ENCODE assay signal across 9 cellular contexts in the genomic region with DNA sequence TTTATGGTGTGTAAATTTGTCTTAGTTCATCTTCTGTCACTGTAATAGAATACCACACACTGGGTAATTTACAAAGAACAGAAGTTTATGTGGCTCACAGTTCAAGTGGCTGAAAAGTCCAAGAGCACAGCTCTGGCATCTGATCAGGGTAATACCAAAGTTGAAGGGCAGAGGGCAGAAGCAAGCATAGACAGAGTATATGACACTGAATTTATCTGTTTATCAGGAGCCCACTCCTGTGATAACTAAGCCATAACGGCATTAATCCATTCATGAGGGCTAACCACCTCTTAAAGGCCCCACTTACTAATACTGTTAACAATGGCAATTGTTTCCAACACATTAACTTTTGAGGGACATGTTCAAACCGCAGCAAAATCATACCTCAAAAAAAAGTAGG. TPM values are rescaled to one million over a fixed set of nuclear protein-coding genes. Genes with fewer than 3 reads are reported as not detected.
A peak's percentile ranks its signal among the peaks of the same experiment; 100 is the strongest.
DNase-seq lines count a peak whose midpoint lies in the region; ATAC-seq and TF ChIP-seq lines count a peak whose summit lies in the region.
"Had no signal": no experiment of that assay in that cellular context is flagged by ENCODE, and none has a peak within 500 bp of the region (broad histone marks: within the 10 kb centered on the region; RNA-seq: fewer than 3 reads in every experiment).

No MANE protein-coding gene starts in this region.

- H3K27ac Mint-ChIP-seq in activated CD4-positive, alpha-beta T cell treated with anti-CD3 and anti-CD28 coated beads for 36 hours: no peak overlapping the region
- H3K27ac Mint-ChIP-seq in osteocyte (ENCODE audit: unreplicated experiment): no peak overlapping the region

- H4K20me1 ChIP-seq in KMS-11 (ENCODE audit: insufficient read depth): no peaks in the 10 kb centered on the region

- CTCF ChIA-PET in activated CD4-positive, alpha-beta T cell treated with anti-CD3 and anti-CD28 coated beads for 36 hours (lab: Charles Lee): interaction anchor here (0.7 to 1.2 kb wide), 5 partner anchors 13 to 446 kb away, joined by 3 to 6 read pairs (median 3); no protein-coding TSS in a partner anchor

- TF ChIP-seq CTCF in KMS-11 (conservative IDR thresholded peaks at IDR 0.05; ENCODE audit: low read depth, low read length) (0 out of 2 replicates have a peak, but pooled peaks have one; percentile 19), astrocyte of the cerebellum (IDR thresholded peaks at IDR 0.05; ENCODE audit: low read depth, low read length, missing control alignments) (peak; percentile 31), osteocyte (IDR thresholded peaks at IDR 0.05) (peak; percentile 32)

- no peak overlapping the region for H3K27ac ChIP-seq in KMS-11
- H3K27ac ChIP-seq: neutrophil had no signal

- POLR2A ChIA-PET in activated CD4-positive, alpha-beta T cell treated with anti-CD3 and anti-CD28 coated beads for 36 hours (lab: Charles Lee): no interaction called here

- no peak overlapping the region for H2AFZ ChIP-seq in KMS-11 (ENCODE audit: low read depth)

- no peak overlapping the region for H3K4me2 ChIP-seq in KMS-11

- H3K36me3 ChIP-seq in KMS-11 (ENCODE audit: insufficient read depth): no peaks in the 10 kb centered on the region
- H3K36me3 ChIP-seq: neutrophil had no signal

- peaks cover 4% of the 10 kb centered on the region for H3K4me1 ChIP-seq in KMS-11 (ENCODE audit: low read depth, poor library complexity, severe bottlenecking)

- H3K4me1 Mint-ChIP-seq in activated CD4-positive, alpha-beta T cell treated with anti-CD3 and anti-CD28 coated beads for 36 hours: peaks cover 12% of the 10 kb centered on the region
- peaks cover 13% of the 10 kb centered on the region for H3K4me1 Mint-ChIP-seq in osteocyte (ENCODE audit: unreplicated experiment)

- ATAC-seq in activated CD4-positive, alpha-beta T cell treated with anti-CD3 and anti-CD28 coated beads for 36 hours: no peak
- ATAC-seq in GM19328 (IDR thresholded peaks at IDR 0.05; ENCODE audit: unreplicated experiment) (no peak), HG02642 (IDR thresholded peaks at IDR 0.05; ENCODE audit: poor library complexity, unreplicated experiment) (no peak)

- no peaks in the 10 kb centered on the region for H3K36me3 Mint-ChIP-seq in activated CD4-positive, alpha-beta T cell treated with anti-CD3 and anti-CD28 coated beads for 36 hours (ENCODE audit: low read depth)
- no peaks in the 10 kb centered on the region for H3K36me3 Mint-ChIP-seq in osteocyte (ENCODE audit: unreplicated experiment)

- H3K4me3 Mint-ChIP-seq in activated CD4-positive, alpha-beta T cell treated with anti-CD3 and anti-CD28 coated beads for 36 hours: no peak overlapping the region
- H3K4me3 Mint-ChIP-seq in osteocyte (ENCODE audit: unreplicated experiment): no peak overlapping the region

- peaks cover 17% of the 10 kb centered on the region for H3K27me3 Mint-ChIP-seq in activated CD4-positive, alpha-beta T cell treated with anti-CD3 and anti-CD28 coated beads for 36 hours
- peaks cover 34% of the 10 kb centered on the region for H3K27me3 Mint-ChIP-seq in osteocyte (ENCODE audit: unreplicated experiment)

- intact Hi-C loops in activated CD4-positive, alpha-beta T cell treated with anti-CD3 and anti-CD28 coated beads for 36 hours (cut with DNase I, micrococcal nuclease): loop anchor here in 1 of 2 experiments (5.0 kb wide), 5 partner anchors 167 to 1532 kb away; a partner anchor contains a TSS

- H3K9ac ChIP-seq in KMS-11: no peak overlapping the region

- peaks cover 2% of the 10 kb centered on the region; the same call in 1 of the 2 replicates for H3K79me2 ChIP-seq in KMS-11 (ENCODE audit: insufficient read depth, low read depth)

- DNase-seq in activated CD4-positive, alpha-beta T cell treated with anti-CD3 and anti-CD28 coated beads for 36 hours: peak; percentile 20
- DNase-seq in activated CD4-positive, alpha-beta T cell treated with anti-CD3 and anti-CD28 coated beads, Interleukin-2, amount 50 U/mL, for 48 hours: no peak
- no peak for DNase-seq in astrocyte of the cerebellum (ENCODE audit: low read depth)
- DNase-seq in osteocyte (ENCODE audit: extremely low spot score, unreplicated experiment): no peak
- DNase-seq in effector CD4-positive, alpha-beta T cell: no peak

- H3K9me3 Mint-ChIP-seq in activated CD4-positive, alpha-beta T cell treated with anti-CD3 and anti-CD28 coated beads for 36 hours (ENCODE audit: low read depth): no peaks in the 10 kb centered on the region
- H3K9me3 Mint-ChIP-seq in osteocyte (ENCODE audit: unreplicated experiment): no peaks in the 10 kb centered on the region

- H3K27me3 ChIP-seq in KMS-11 (ENCODE audit: insufficient read depth, low read depth): no peaks in the 10 kb centered on the region

- H3K4me3 ChIP-seq in KMS-11 (IDR thresholded peaks at IDR 0.05; ENCODE audit: insufficient read depth, low read depth, low read length) (no peak overlapping the region), astrocyte of the cerebellum (ENCODE audit: low read depth, low read length) (no peak overlapping the region)

- in situ Hi-C loops in astrocyte of the cerebellum (cut with HindIII; ENCODE audit: low sequenced_read_pairs): no loop called here

RNA-seq across cellular contexts. Expression of a gene that starts 4.0 kb away (rescaled TPM):
- 10 to 100 TPM; 10.1 to 13.8 TPM for total RNA-seq in activated CD4-positive, alpha-beta T cell treated with anti-CD3 and anti-CD28 coated beads for 36 hours
- 4.9 and 9.4 TPM in 2 replicates for total RNA-seq in osteocyte
